Comparison of ENCODE assay signal across 1 cellular context in genomic region chr3:46922871-46923558, GRCh38.
TF ChIP-seq lines count a peak whose summit lies in the region.

No MANE protein-coding gene starts in this region.

TF ChIP-seq in GM12878, 131 proteins besides CTCF, POLR2A, EP300 and RAD21:
- TF ChIP-seq BRCA1 (IDR thresholded peaks at IDR 0.05; ENCODE audit: low read depth, low read length) (no peak), SMAD1 (IDR thresholded peaks at IDR 0.05; ENCODE audit: low read depth, partially characterized antibody) (no peak), HDGF (IDR thresholded peaks at IDR 0.05) (peak; percentile 75; the same call in 1 of the 2 replicates)
